1 cellular context compared by ENCODE assay signal in genomic region chr20:58179083-58179431, GRCh38.
TF ChIP-seq lines count a peak whose summit lies in the region.

No MANE protein-coding gene starts in this region.

TF ChIP-seq in K562, 482 proteins besides CTCF, POLR2A, EP300 and RAD21 (continued from another document):
- TF ChIP-seq, protein P1, sequence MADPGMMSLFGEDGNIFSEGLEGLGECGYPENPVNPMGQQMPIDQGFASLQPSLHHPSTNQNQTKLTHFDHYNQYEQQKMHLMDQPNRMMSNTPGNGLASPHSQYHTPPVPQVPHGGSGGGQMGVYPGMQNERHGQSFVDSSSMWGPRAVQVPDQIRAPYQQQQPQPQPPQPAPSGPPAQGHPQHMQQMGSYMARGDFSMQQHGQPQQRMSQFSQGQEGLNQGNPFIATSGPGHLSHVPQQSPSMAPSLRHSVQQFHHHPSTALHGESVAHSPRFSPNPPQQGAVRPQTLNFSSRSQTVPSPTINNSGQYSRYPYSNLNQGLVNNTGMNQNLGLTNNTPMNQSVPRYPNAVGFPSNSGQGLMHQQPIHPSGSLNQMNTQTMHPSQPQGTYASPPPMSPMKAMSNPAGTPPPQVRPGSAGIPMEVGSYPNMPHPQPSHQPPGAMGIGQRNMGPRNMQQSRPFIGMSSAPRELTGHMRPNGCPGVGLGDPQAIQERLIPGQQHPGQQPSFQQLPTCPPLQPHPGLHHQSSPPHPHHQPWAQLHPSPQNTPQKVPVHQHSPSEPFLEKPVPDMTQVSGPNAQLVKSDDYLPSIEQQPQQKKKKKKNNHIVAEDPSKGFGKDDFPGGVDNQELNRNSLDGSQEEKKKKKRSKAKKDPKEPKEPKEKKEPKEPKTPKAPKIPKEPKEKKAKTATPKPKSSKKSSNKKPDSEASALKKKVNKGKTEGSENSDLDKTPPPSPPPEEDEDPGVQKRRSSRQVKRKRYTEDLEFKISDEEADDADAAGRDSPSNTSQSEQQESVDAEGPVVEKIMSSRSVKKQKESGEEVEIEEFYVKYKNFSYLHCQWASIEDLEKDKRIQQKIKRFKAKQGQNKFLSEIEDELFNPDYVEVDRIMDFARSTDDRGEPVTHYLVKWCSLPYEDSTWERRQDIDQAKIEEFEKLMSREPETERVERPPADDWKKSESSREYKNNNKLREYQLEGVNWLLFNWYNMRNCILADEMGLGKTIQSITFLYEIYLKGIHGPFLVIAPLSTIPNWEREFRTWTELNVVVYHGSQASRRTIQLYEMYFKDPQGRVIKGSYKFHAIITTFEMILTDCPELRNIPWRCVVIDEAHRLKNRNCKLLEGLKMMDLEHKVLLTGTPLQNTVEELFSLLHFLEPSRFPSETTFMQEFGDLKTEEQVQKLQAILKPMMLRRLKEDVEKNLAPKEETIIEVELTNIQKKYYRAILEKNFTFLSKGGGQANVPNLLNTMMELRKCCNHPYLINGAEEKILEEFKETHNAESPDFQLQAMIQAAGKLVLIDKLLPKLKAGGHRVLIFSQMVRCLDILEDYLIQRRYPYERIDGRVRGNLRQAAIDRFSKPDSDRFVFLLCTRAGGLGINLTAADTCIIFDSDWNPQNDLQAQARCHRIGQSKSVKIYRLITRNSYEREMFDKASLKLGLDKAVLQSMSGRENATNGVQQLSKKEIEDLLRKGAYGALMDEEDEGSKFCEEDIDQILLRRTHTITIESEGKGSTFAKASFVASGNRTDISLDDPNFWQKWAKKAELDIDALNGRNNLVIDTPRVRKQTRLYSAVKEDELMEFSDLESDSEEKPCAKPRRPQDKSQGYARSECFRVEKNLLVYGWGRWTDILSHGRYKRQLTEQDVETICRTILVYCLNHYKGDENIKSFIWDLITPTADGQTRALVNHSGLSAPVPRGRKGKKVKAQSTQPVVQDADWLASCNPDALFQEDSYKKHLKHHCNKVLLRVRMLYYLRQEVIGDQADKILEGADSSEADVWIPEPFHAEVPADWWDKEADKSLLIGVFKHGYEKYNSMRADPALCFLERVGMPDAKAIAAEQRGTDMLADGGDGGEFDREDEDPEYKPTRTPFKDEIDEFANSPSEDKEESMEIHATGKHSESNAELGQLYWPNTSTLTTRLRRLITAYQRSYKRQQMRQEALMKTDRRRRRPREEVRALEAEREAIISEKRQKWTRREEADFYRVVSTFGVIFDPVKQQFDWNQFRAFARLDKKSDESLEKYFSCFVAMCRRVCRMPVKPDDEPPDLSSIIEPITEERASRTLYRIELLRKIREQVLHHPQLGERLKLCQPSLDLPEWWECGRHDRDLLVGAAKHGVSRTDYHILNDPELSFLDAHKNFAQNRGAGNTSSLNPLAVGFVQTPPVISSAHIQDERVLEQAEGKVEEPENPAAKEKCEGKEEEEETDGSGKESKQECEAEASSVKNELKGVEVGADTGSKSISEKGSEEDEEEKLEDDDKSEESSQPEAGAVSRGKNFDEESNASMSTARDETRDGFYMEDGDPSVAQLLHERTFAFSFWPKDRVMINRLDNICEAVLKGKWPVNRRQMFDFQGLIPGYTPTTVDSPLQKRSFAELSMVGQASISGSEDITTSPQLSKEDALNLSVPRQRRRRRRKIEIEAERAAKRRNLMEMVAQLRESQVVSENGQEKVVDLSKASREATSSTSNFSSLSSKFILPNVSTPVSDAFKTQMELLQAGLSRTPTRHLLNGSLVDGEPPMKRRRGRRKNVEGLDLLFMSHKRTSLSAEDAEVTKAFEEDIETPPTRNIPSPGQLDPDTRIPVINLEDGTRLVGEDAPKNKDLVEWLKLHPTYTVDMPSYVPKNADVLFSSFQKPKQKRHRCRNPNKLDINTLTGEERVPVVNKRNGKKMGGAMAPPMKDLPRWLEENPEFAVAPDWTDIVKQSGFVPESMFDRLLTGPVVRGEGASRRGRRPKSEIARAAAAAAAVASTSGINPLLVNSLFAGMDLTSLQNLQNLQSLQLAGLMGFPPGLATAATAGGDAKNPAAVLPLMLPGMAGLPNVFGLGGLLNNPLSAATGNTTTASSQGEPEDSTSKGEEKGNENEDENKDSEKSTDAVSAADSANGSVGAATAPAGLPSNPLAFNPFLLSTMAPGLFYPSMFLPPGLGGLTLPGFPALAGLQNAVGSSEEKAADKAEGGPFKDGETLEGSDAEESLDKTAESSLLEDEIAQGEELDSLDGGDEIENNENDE (IDR thresholded peaks at IDR 0.05; ENCODE audit: low read depth, low read length), result no peak
- TF ChIP-seq, protein P2, sequence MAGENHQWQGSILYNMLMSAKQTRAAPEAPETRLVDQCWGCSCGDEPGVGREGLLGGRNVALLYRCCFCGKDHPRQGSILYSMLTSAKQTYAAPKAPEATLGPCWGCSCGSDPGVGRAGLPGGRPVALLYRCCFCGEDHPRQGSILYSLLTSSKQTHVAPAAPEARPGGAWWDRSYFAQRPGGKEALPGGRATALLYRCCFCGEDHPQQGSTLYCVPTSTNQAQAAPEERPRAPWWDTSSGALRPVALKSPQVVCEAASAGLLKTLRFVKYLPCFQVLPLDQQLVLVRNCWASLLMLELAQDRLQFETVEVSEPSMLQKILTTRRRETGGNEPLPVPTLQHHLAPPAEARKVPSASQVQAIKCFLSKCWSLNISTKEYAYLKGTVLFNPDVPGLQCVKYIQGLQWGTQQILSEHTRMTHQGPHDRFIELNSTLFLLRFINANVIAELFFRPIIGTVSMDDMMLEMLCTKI (IDR thresholded peaks at IDR 0.05; ENCODE audit: partially characterized antibody), result no peak
- TF ChIP-seq ZNF584 (CRISPR knock-in tag; IDR thresholded peaks at IDR 0.05; ENCODE audit: low read depth) (no peak), ZNF3 (CRISPR knock-in tag; IDR thresholded peaks at IDR 0.05) (no peak)
